ENCODE assay signal across 8 cellular contexts in genomic region chr7:5528815-5529442, GRCh38. TPM values are rescaled to one million over a fixed set of nuclear protein-coding genes. Genes with fewer than 3 reads are reported as not detected.
DNase-seq lines count a peak whose midpoint lies in the region; ATAC-seq, FAIRE-seq and TF ChIP-seq lines count a peak whose summit lies in the region.

No MANE protein-coding gene starts in this region.

- no TSS peak for BruUV-seq in HepG2 (replicated peaks; lab: Mats Ljungman, UMichigan)

- DNase-seq in activated CD8-positive, alpha-beta memory T cell treated with anti-CD3 and anti-CD28 coated beads, Interleukin-2, amount 10 ng/mL, durations not matched to agents 7 days and 5 days = no peak
- DNase-seq in activated CD8-positive, alpha-beta memory T cell treated with anti-CD3 and anti-CD28 coated beads, Interleukin-2, amount 50 U/mL, for 48 hours = no peak
- no peak for DNase-seq in astrocyte (ENCODE audit: low read depth)
- DNase-seq in HepG2 (ENCODE audit: low spot score) = no peak
- peak in 1 of 2 donors; percentile 73 for DNase-seq in tibial artery
- DNase-seq in DMS79 (lab: John Stamatoyannopoulos, UW) = no peak

- peak overlapping the region; percentile 93 for H3K4me2 ChIP-seq in astrocyte (ENCODE audit: low read length)
- H3K4me2 ChIP-seq in HepG2 (ENCODE audit: low read depth, low read length) = peak overlapping the region; percentile 69

- peaks cover 43% of the 10 kb centered on the region for H3K36me3 ChIP-seq in astrocyte (ENCODE audit: insufficient read depth, low read length)
- H3K36me3 ChIP-seq in HepG2 (replicated peaks in 1 of 2; ENCODE audit: control insufficient read depth in 1 of 2, insufficient read depth in 2 of 2, low read length in 2 of 2) = peaks cover 8 to 29% of the 10 kb centered on the region in 2 experiments
- peaks cover 39 to 65% (median 49%) of the 10 kb centered on the region in 3 donors for H3K36me3 ChIP-seq in tibial artery

- peaks cover 53% of the 10 kb centered on the region for H3K36me3 Mint-ChIP-seq in activated CD8-positive, alpha-beta memory T cell treated with anti-CD3 and anti-CD28 coated beads, Interleukin-2, amount 10 ng/mL, durations not matched to agents 7 days and 5 days
- H3K36me3 Mint-ChIP-seq in astrocyte (ENCODE audit: low read depth, unreplicated experiment) = peaks cover 35% of the 10 kb centered on the region

- in situ Hi-C loops in HepG2 (cut with HindIII; ENCODE audit: extremely low pct_ligation_motif_present, low pct_unique_long_range_greater_than_20kb) = no loop called here

- no peak overlapping the region for H2AFZ ChIP-seq in astrocyte (ENCODE audit: low read depth, low read length)
- H2AFZ ChIP-seq in HepG2 (ENCODE audit: low read length) = no peak overlapping the region

- TF ChIP-seq RAD21 in HepG2 (CRISPR knock-in tag; IDR thresholded peaks at IDR 0.05) = no peak

- H3K9me3 Mint-ChIP-seq in activated CD8-positive, alpha-beta memory T cell treated with anti-CD3 and anti-CD28 coated beads, Interleukin-2, amount 10 ng/mL, durations not matched to agents 7 days and 5 days (ENCODE audit: low read depth) = no peaks in the 10 kb centered on the region
- peaks cover 10% of the 10 kb centered on the region for H3K9me3 Mint-ChIP-seq in astrocyte (ENCODE audit: unreplicated experiment)

- H3K4me1 Mint-ChIP-seq in activated CD8-positive, alpha-beta memory T cell treated with anti-CD3 and anti-CD28 coated beads, Interleukin-2, amount 10 ng/mL, durations not matched to agents 7 days and 5 days = peaks cover 40% of the 10 kb centered on the region
- peaks cover 23% of the 10 kb centered on the region for H3K4me1 Mint-ChIP-seq in astrocyte (ENCODE audit: low read depth, unreplicated experiment)

- TF ChIP-seq POLR2A in HepG2 (IDR thresholded peaks at IDR 0.05; ENCODE audit: insufficient read depth in 1 of 2, low read depth in 2 of 2, low read length in 2 of 2) (peak in 1 of 2 experiments; percentile 34; a peak in 1 of 4 replicates), GM18505 (IDR thresholded peaks at IDR 0.05; ENCODE audit: borderline replicate concordance, extremely low read depth, insufficient read depth, insufficient read length) (no peak)

- peak overlapping the region; percentile 98 for H3K4me3 Mint-ChIP-seq in activated CD8-positive, alpha-beta memory T cell treated with anti-CD3 and anti-CD28 coated beads, Interleukin-2, amount 10 ng/mL, durations not matched to agents 7 days and 5 days
- peak overlapping the region; percentile 100 for H3K4me3 Mint-ChIP-seq in astrocyte (ENCODE audit: unreplicated experiment)

- H3K4me3 ChIP-seq in astrocyte (ENCODE audit: insufficient read depth, low read depth, low read length) (peak overlapping the region; percentile 98), HepG2 (replicated peaks in 1 of 3; ENCODE audit: insufficient read depth in 1 of 3, low read depth in 2 of 3, low read length in 3 of 3) (peak overlapping the region; percentile 82 to 93 (median 89)), tibial artery (peak overlapping the region; percentile 75 to 90)

- TF ChIP-seq EP300 in HepG2 (IDR thresholded peaks at IDR 0.05; ENCODE audit: low read depth in 2 of 2, low read length in 2 of 2) (no peak), HepG2 (CRISPR knock-in tag; IDR thresholded peaks at IDR 0.05; ENCODE audit: borderline replicate concordance) (no peak)

- peaks cover 3% of the 10 kb centered on the region for H3K27me3 Mint-ChIP-seq in activated CD8-positive, alpha-beta memory T cell treated with anti-CD3 and anti-CD28 coated beads, Interleukin-2, amount 10 ng/mL, durations not matched to agents 7 days and 5 days
- H3K27me3 Mint-ChIP-seq in astrocyte (ENCODE audit: low read depth, unreplicated experiment) = no peaks in the 10 kb centered on the region

- no peaks in the 10 kb centered on the region for H3K9me3 ChIP-seq in astrocyte (ENCODE audit: insufficient read depth, low read depth, low read length)
- H3K9me3 ChIP-seq in HepG2 (ENCODE audit: low read length) = no peaks in the 10 kb centered on the region
- H3K9me3 ChIP-seq in tibial artery = no peaks in the 10 kb centered on the region

- POLR2A ChIA-PET in HepG2 (lab: Yijun Ruan, JAX) = interaction anchor here (0.7 kb wide), 1 partner anchor 30 kb away, joined by 3 read pairs; no protein-coding TSS in a partner anchor

- H3K4me1 ChIP-seq in astrocyte (ENCODE audit: insufficient read depth, low read length) = peaks cover 23% of the 10 kb centered on the region
- H3K4me1 ChIP-seq in HepG2 (ENCODE audit: insufficient read depth, low read length) = peaks cover 40% of the 10 kb centered on the region
- H3K4me1 ChIP-seq in tibial artery = peaks cover 0 to 34% (median 19%) of the 10 kb centered on the region in 4 donors

- no peaks in the 10 kb centered on the region for H3K27me3 ChIP-seq in astrocyte (ENCODE audit: insufficient read depth, low read length)
- H3K27me3 ChIP-seq in HepG2 (ENCODE audit: control insufficient read depth in 1 of 2, insufficient read depth in 2 of 2, low read length in 2 of 2) = no peaks in the 10 kb centered on the region; a peak in 1 of 5 replicates
- no peaks in the 10 kb centered on the region for H3K27me3 ChIP-seq in tibial artery

- H3K27ac ChIP-seq in astrocyte (ENCODE audit: low read depth, low read length) = peak overlapping the region; percentile 76
- peak overlapping the region; percentile 97 for H3K27ac ChIP-seq in HepG2 (ENCODE audit: extremely low read length, insufficient read depth, low read length)
- peak overlapping the region; percentile 97 to 98 for H3K27ac ChIP-seq in tibial artery

- peaks cover 59% of the 10 kb centered on the region for H4K20me1 ChIP-seq in astrocyte (ENCODE audit: insufficient read depth, low read length)
- H4K20me1 ChIP-seq in HepG2 (ENCODE audit: insufficient read depth, low read length) = peaks cover 33% of the 10 kb centered on the region

- CTCF ChIA-PET in activated CD8-positive, alpha-beta memory T cell treated with anti-CD3 and anti-CD28 coated beads, Interleukin-2, amount 10 ng/mL, durations not matched to agents 7 days and 5 days (lab: Charles Lee) = interaction anchor here (0.6 kb wide), 1 partner anchor 432 kb away, joined by 3 read pairs; no protein-coding TSS in a partner anchor
- CTCF ChIA-PET in HepG2 (lab: Yijun Ruan, JAX; ENCODE audit: low intra/inter-chr PET ratio, low total read pairs) = no interaction called here

- WGBS in HepG2 (ENCODE audit: low lambda C conversion rate) = 16% methylated on average over 19 of the region's 23 CpGs

- H3K27ac Mint-ChIP-seq in activated CD8-positive, alpha-beta memory T cell treated with anti-CD3 and anti-CD28 coated beads, Interleukin-2, amount 10 ng/mL, durations not matched to agents 7 days and 5 days = peak overlapping the region; percentile 90
- peak overlapping the region; percentile 99 for H3K27ac Mint-ChIP-seq in astrocyte (ENCODE audit: unreplicated experiment)

- H3K9ac ChIP-seq in astrocyte (ENCODE audit: low read length) (peak overlapping the region; percentile 90), HepG2 (ENCODE audit: insufficient read depth, low read depth, low read length) (peak overlapping the region; percentile 99)

- TF ChIP-seq CTCF in astrocyte (IDR thresholded peaks at IDR 0.05; ENCODE audit: insufficient read depth, low read depth, low read length) = no peak
- TF ChIP-seq CTCF in HepG2 (CRISPR knock-in tag; IDR thresholded peaks at IDR 0.05) = no peak
- TF ChIP-seq CTCF in tibial artery (IDR thresholded peaks at IDR 0.05) = no peak

- FAIRE-seq in astrocyte (lab: Jason Lieb, UNC) (no peak), HepG2 (lab: Jason Lieb, UNC) (no peak)

- intact Hi-C loops in HepG2 (cut with micrococcal nuclease; ENCODE audit: unreplicated experiment) = no loop called here
- intact Hi-C loops in tibial artery (cut with DNase I; ENCODE audit: low total_unique reads) = no loop called here

- peaks cover 63% of the 10 kb centered on the region for H3K79me2 ChIP-seq in astrocyte (ENCODE audit: insufficient read depth, low read length)
- H3K79me2 ChIP-seq in HepG2 (ENCODE audit: insufficient read depth, low read length) = peaks cover 27% of the 10 kb centered on the region

- no peak for ATAC-seq in activated CD8-positive, alpha-beta memory T cell treated with anti-CD3 and anti-CD28 coated beads, Interleukin-2, amount 10 ng/mL, durations not matched to agents 7 days and 5 days
- no peak for ATAC-seq in HepG2
- no peak for ATAC-seq in HG03439 (IDR thresholded peaks at IDR 0.05; ENCODE audit: unreplicated experiment)
- ATAC-seq in GM18505 (IDR thresholded peaks at IDR 0.05; ENCODE audit: unreplicated experiment) = no peak

RNA-seq across cellular contexts. Expression of gene ACTB, which starts 1.5 kb away (rescaled TPM):
- over 10,000 TPM; 10,813 to 11,083 TPM for total RNA-seq in activated CD8-positive, alpha-beta memory T cell treated with anti-CD3 and anti-CD28 coated beads, Interleukin-2, amount 10 ng/mL, durations not matched to agents 7 days and 5 days
- 8,286 and 8,942 TPM in 2 replicates for total RNA-seq in astrocyte
- 983 and 1,099 TPM in 2 replicates for total RNA-seq in HepG2 (2016; rRNA removed; fragmentation: Illumina TruSeq; extraction: Trizol)
- total RNA-seq in HepG2 (2016; cell fraction: cytosol; rRNA removed; fragmentation: Illumina TruSeq; extraction: Trizol; ENCODE audit: low read depth) = 406 and 413 TPM in 2 replicates
- total RNA-seq in HepG2 (2016; cell fraction: insoluble cytoplasmic fraction; rRNA removed; fragmentation: Illumina TruSeq; extraction: Trizol) = 966 and 972 TPM in 2 replicates
- 815 and 929 TPM in 2 replicates for total RNA-seq in HepG2 (2016; cell fraction: membrane; rRNA removed; fragmentation: Illumina TruSeq; extraction: Trizol)
- total RNA-seq in HepG2 (2016; cell fraction: nucleus; rRNA removed; fragmentation: Illumina TruSeq; extraction: Trizol) = 668 and 755 TPM in 2 replicates
- 984 and 1,160 TPM in 2 replicates for polyA plus RNA-seq in HepG2 (2011; rRNA removed)
- 567 and 620 TPM in 2 replicates for polyA plus RNA-seq in HepG2 (2011; cell fraction: cytosol; rRNA removed)
- 1,565 and 1,995 TPM in 2 replicates for polyA plus RNA-seq in HepG2 (2011; cell fraction: nucleus; rRNA removed)
- 984 and 1,070 TPM in 2 replicates for polyA plus RNA-seq in HepG2 (2012)
- 510 and 558 TPM in 2 replicates for polyA plus RNA-seq in HepG2 (2016; cell fraction: cytosol; fragmentation: Illumina TruSeq; extraction: Trizol; ENCODE audit: low read depth)
- polyA plus RNA-seq in HepG2 (2016; cell fraction: insoluble cytoplasmic fraction; fragmentation: Illumina TruSeq; extraction: Trizol; ENCODE audit: low read depth) = 1,764 and 2,207 TPM in 2 replicates
- 1,095 and 1,097 TPM in 2 replicates for polyA plus RNA-seq in HepG2 (2016; cell fraction: membrane; fragmentation: Illumina TruSeq; extraction: Trizol; ENCODE audit: low read depth)
- polyA plus RNA-seq in HepG2 (2016; cell fraction: nucleus; fragmentation: Illumina TruSeq; extraction: Trizol; ENCODE audit: insufficient read depth, low read depth) = 1,747 and 1,824 TPM in 2 replicates
- 2,677 and 2,857 TPM in 2 replicates for polyA minus RNA-seq in HepG2 (2011; rRNA and poly(A)+ RNA removed; ENCODE audit: low replicate concordance)
- 1,014 and 1,055 TPM in 2 replicates for polyA minus RNA-seq in HepG2 (2011; cell fraction: cytosol; rRNA and poly(A)+ RNA removed)
- 329 and 574 TPM in 2 replicates for polyA minus RNA-seq in HepG2 (2011; cell fraction: nucleus; rRNA and poly(A)+ RNA removed)

RNA-seq across cellular contexts. Expression of gene FBXL18, which starts 15.3 kb away (rescaled TPM):
- 10 to 100 TPM; 14.2 to 14.3 TPM for total RNA-seq in activated CD8-positive, alpha-beta memory T cell treated with anti-CD3 and anti-CD28 coated beads, Interleukin-2, amount 10 ng/mL, durations not matched to agents 7 days and 5 days
- total RNA-seq in astrocyte = 33.1 and 35.5 TPM in 2 replicates
- total RNA-seq in HepG2 (2016; rRNA removed; fragmentation: Illumina TruSeq; extraction: Trizol) = 3.9 TPM in 2 replicates
- total RNA-seq in HepG2 (2016; cell fraction: cytosol; rRNA removed; fragmentation: Illumina TruSeq; extraction: Trizol; ENCODE audit: low read depth) = 1.1 and 1.6 TPM in 2 replicates
- total RNA-seq in HepG2 (2016; cell fraction: insoluble cytoplasmic fraction; rRNA removed; fragmentation: Illumina TruSeq; extraction: Trizol) = 3.7 and 4.0 TPM in 2 replicates
- total RNA-seq in HepG2 (2016; cell fraction: membrane; rRNA removed; fragmentation: Illumina TruSeq; extraction: Trizol) = 1.5 and 2.0 TPM in 2 replicates
- 2.9 and 3.3 TPM in 2 replicates for total RNA-seq in HepG2 (2016; cell fraction: nucleus; rRNA removed; fragmentation: Illumina TruSeq; extraction: Trizol)
- 1.1 and 1.5 TPM in 2 replicates for polyA plus RNA-seq in HepG2 (2011; rRNA removed)
- 0.63 and 1.1 TPM in 2 replicates for polyA plus RNA-seq in HepG2 (2011; cell fraction: cytosol; rRNA removed)
- 4.2 and 7.3 TPM in 2 replicates for polyA plus RNA-seq in HepG2 (2011; cell fraction: nucleus; rRNA removed)
- 1.5 and 2.0 TPM in 2 replicates for polyA plus RNA-seq in HepG2 (2012)
- polyA plus RNA-seq in HepG2 (2016; cell fraction: cytosol; fragmentation: Illumina TruSeq; extraction: Trizol; ENCODE audit: low read depth) = 0.17 and 0.19 TPM in 2 replicates
- polyA plus RNA-seq in HepG2 (2016; cell fraction: insoluble cytoplasmic fraction; fragmentation: Illumina TruSeq; extraction: Trizol; ENCODE audit: low read depth) = 1.4 and 2.4 TPM in 2 replicates
- polyA plus RNA-seq in HepG2 (2016; cell fraction: membrane; fragmentation: Illumina TruSeq; extraction: Trizol; ENCODE audit: low read depth) = 0.11 and 0.30 TPM in 2 replicates
- polyA plus RNA-seq in HepG2 (2016; cell fraction: nucleus; fragmentation: Illumina TruSeq; extraction: Trizol; ENCODE audit: insufficient read depth, low read depth) = 2.1 and 2.5 TPM in 2 replicates
- 9.2 and 12.0 TPM in 2 replicates for polyA minus RNA-seq in HepG2 (2011; rRNA and poly(A)+ RNA removed; ENCODE audit: low replicate concordance)
- 3.7 and 4.0 TPM in 2 replicates for polyA minus RNA-seq in HepG2 (2011; cell fraction: cytosol; rRNA and poly(A)+ RNA removed)
- 4.1 and 4.5 TPM in 2 replicates for polyA minus RNA-seq in HepG2 (2011; cell fraction: nucleus; rRNA and poly(A)+ RNA removed)
